ENCODE assay signal across 12 cellular contexts in genomic region chr16:56265184-56265583, GRCh38.
"Had no signal": no experiment of that assay in that cellular context is flagged by ENCODE, and none has a peak within 500 bp of the region (broad histone marks: within the 10 kb centered on the region; RNA-seq: fewer than 3 reads in every experiment).

No MANE protein-coding gene starts in this region.

- H3K4me3 ChIP-seq: esophagus muscularis mucosa, left lung, ovary, SJCRH30, skin epidermis had no signal

- H3K4me3 Mint-ChIP-seq: activated CD8-positive, alpha-beta T cell treated with anti-CD3 and anti-CD28 coated beads for 36 hours; activated naive CD8-positive, alpha-beta T cell treated with anti-CD3 and anti-CD28 coated beads, Interleukin-2, amount 50 U/mL, for 24 hours; neural crest cell; T-helper 2 cell treated with Interferon-gamma antibody and Interleukin-4, amounts not matched to agents 5 μg/mL and 100 μg/mL, for 36 hours had no signal

- ATAC-seq: activated CD8-positive, alpha-beta T cell treated with anti-CD3 and anti-CD28 coated beads for 36 hours; activated naive CD8-positive, alpha-beta T cell treated with anti-CD3 and anti-CD28 coated beads, Interleukin-2, amount 50 U/mL, for 24 hours; left lung had no signal

- H3K9me3 Mint-ChIP-seq: activated CD8-positive, alpha-beta T cell treated with anti-CD3 and anti-CD28 coated beads for 36 hours; activated naive CD8-positive, alpha-beta T cell treated with anti-CD3 and anti-CD28 coated beads, Interleukin-2, amount 50 U/mL, for 24 hours; neural crest cell; T-helper 2 cell treated with Interferon-gamma antibody and Interleukin-4, amounts not matched to agents 5 μg/mL and 100 μg/mL, for 36 hours had no signal

- H3K36me3 ChIP-seq: esophagus muscularis mucosa, left lung, ovary, SJCRH30 had no signal

- H3K27me3 ChIP-seq: esophagus muscularis mucosa, ovary, SJCRH30 had no signal

- H3K27ac ChIP-seq: esophagus muscularis mucosa, left lung, ovary, SJCRH30, skin epidermis had no signal

- H3K9me3 ChIP-seq: esophagus muscularis mucosa, left lung, ovary, SJCRH30 had no signal

- DNase-seq: activated CD4-positive, alpha-beta T cell treated with anti-CD3 and anti-CD28 coated beads for 1 hour; activated CD8-positive, alpha-beta T cell treated with anti-CD3 and anti-CD28 coated beads for 36 hours; activated naive CD4-positive, alpha-beta T cell treated with Interleukin-2 at 50 U/mL for 16 hours; activated naive CD8-positive, alpha-beta T cell treated with anti-CD3 and anti-CD28 coated beads, Interleukin-2, amount 50 U/mL, for 24 hours; left lung; mesendoderm; ovary; SJCRH30 had no signal

- H3K27me3 Mint-ChIP-seq: activated CD8-positive, alpha-beta T cell treated with anti-CD3 and anti-CD28 coated beads for 36 hours had no signal

- H3K27ac Mint-ChIP-seq: activated CD8-positive, alpha-beta T cell treated with anti-CD3 and anti-CD28 coated beads for 36 hours; activated naive CD8-positive, alpha-beta T cell treated with anti-CD3 and anti-CD28 coated beads, Interleukin-2, amount 50 U/mL, for 24 hours; T-helper 2 cell treated with Interferon-gamma antibody and Interleukin-4, amounts not matched to agents 5 μg/mL and 100 μg/mL, for 36 hours had no signal

- H3K4me1 ChIP-seq: left lung, SJCRH30 had no signal
